10 cellular contexts compared by ENCODE assay signal in genomic region chr15:75902129-75902557, GRCh38. TPM values are rescaled to one million over a fixed set of nuclear protein-coding genes. Genes with fewer than 3 reads are reported as not detected.
DNase-seq lines count a peak whose midpoint lies in the region; ATAC-seq and TF ChIP-seq lines count a peak whose summit lies in the region.
"Had no signal": no experiment of that assay in that cellular context is flagged by ENCODE, and none has a peak within 500 bp of the region (broad histone marks: within the 10 kb centered on the region; RNA-seq: fewer than 3 reads in every experiment).

No MANE protein-coding gene starts in this region.

- peaks cover 47% of the 10 kb centered on the region for H3K4me1 Mint-ChIP-seq in CD8-positive, alpha-beta T cell (ENCODE audit: low read depth)
- H3K4me1 Mint-ChIP-seq in activated T-helper 17 cell treated with anti-CD3 and anti-CD28 coated beads, Interleukin-2, amount 50 U/mL, for 72 hours, result peaks cover 10% of the 10 kb centered on the region

- no peaks in the 10 kb centered on the region for H3K9me3 ChIP-seq in CD8-positive, alpha-beta T cell (ENCODE audit: low read length)
- no peaks in the 10 kb centered on the region for H3K9me3 ChIP-seq in HEK293 (ENCODE audit: control insufficient read depth, insufficient read depth, low read depth, low read length)

- no peak overlapping the region for H3K27ac ChIP-seq in CD8-positive, alpha-beta T cell (ENCODE audit: low read depth, low read length)
- no peak overlapping the region; the same call in 1 of the 2 replicates for H3K27ac ChIP-seq in HEK293 (ENCODE audit: extremely low read depth, low read depth, low read length)

- no peaks in the 10 kb centered on the region for H3K36me3 ChIP-seq in CD8-positive, alpha-beta T cell (ENCODE audit: insufficient read depth, low read length)
- H3K36me3 ChIP-seq in HEK293 (ENCODE audit: control insufficient read depth in 2 of 2, insufficient read depth in 1 of 2, low read length in 2 of 2), result peaks cover 10 to 28% of the 10 kb centered on the region in 2 experiments

- DNase-seq in CD8-positive, alpha-beta T cell, result no peak
- DNase-seq in lung microvascular endothelial cell (ENCODE audit: low read depth in 2 of 2), result peak; percentile 4 to 29
- no peak for DNase-seq in AML-193 (lab: John Stamatoyannopoulos, UW)
- DNase-seq in ureter (ENCODE audit: low spot score), result no peak
- no peak for DNase-seq in activated CD8-positive, alpha-beta memory T cell treated with anti-CD3 and anti-CD28 coated beads, Interleukin-2, amount 50 U/mL, for 48 hours
- DNase-seq: kidney glomerular epithelial cell, NCI-H446 treated with DMSO at 0.1 percent for 48 hours had no signal

- TF ChIP-seq CTCF in CD8-positive, alpha-beta T cell (IDR thresholded peaks at IDR 0.05), result no peak
- TF ChIP-seq CTCF in HEK293 (tag by site-specific recombination; IDR thresholded peaks at IDR 0.05), result no peak

- peaks cover 35% of the 10 kb centered on the region for H3K36me3 Mint-ChIP-seq in CD8-positive, alpha-beta T cell
- peaks cover 43% of the 10 kb centered on the region for H3K36me3 Mint-ChIP-seq in activated T-helper 17 cell treated with anti-CD3 and anti-CD28 coated beads, Interleukin-2, amount 50 U/mL, for 72 hours (ENCODE audit: low read depth)

- peak overlapping the region; percentile 53 for H3K4me3 Mint-ChIP-seq in CD8-positive, alpha-beta T cell
- peak overlapping the region; percentile 97 for H3K4me3 Mint-ChIP-seq in activated T-helper 17 cell treated with anti-CD3 and anti-CD28 coated beads, Interleukin-2, amount 50 U/mL, for 72 hours

- CTCF ChIA-PET in CD8-positive, alpha-beta T cell (lab: Charles Lee), result no interaction called here
- CTCF ChIA-PET in HEK293 (lab: Yijun Ruan, JAX), result no interaction called here

- H3K27me3 ChIP-seq in CD8-positive, alpha-beta T cell (ENCODE audit: insufficient read depth, low read length), result no peaks in the 10 kb centered on the region

- POLR2A ChIA-PET in CD8-positive, alpha-beta T cell (lab: Charles Lee), result no interaction called here
- POLR2A ChIA-PET in HEK293 (lab: Yijun Ruan, JAX), result no interaction called here

- H3K27me3 Mint-ChIP-seq in CD8-positive, alpha-beta T cell (ENCODE audit: low read depth), result no peaks in the 10 kb centered on the region
- no peaks in the 10 kb centered on the region for H3K27me3 Mint-ChIP-seq in activated T-helper 17 cell treated with anti-CD3 and anti-CD28 coated beads, Interleukin-2, amount 50 U/mL, for 72 hours

- ATAC-seq in CD8-positive, alpha-beta T cell, result no peak
- no peak for ATAC-seq in activated T-helper 17 cell treated with anti-CD3 and anti-CD28 coated beads, Interleukin-2, amount 50 U/mL, for 72 hours (replicated peaks)
- no peak for ATAC-seq in HG03196 (IDR thresholded peaks at IDR 0.05; ENCODE audit: unreplicated experiment)

- no peak overlapping the region for H3K4me3 ChIP-seq in CD8-positive, alpha-beta T cell (ENCODE audit: low read depth, low read length)
- no peak overlapping the region for H3K4me3 ChIP-seq in HEK293 (ENCODE audit: low read depth, low read length)

- intact Hi-C loops in CD8-positive, alpha-beta T cell (cut with DNase I, micrococcal nuclease), result loop anchor here (2.0 to 10.0 kb wide), 5 partner anchors 59 to 1287 kb away; partner anchors contain the start of genes UBE2Q2 (in 2 of the 2), CLK3 (in 1 of the 2) and IMP3 (in 1 of the 2)

- H3K27ac Mint-ChIP-seq in CD8-positive, alpha-beta T cell, result peak overlapping the region; percentile 27
- H3K27ac Mint-ChIP-seq in activated T-helper 17 cell treated with anti-CD3 and anti-CD28 coated beads, Interleukin-2, amount 50 U/mL, for 72 hours, result no peak overlapping the region

- peaks cover 19% of the 10 kb centered on the region for H3K4me1 ChIP-seq in CD8-positive, alpha-beta T cell (ENCODE audit: insufficient read depth, low read length)
- peaks cover 19% of the 10 kb centered on the region for H3K4me1 ChIP-seq in HEK293 (ENCODE audit: control insufficient read depth, insufficient read depth, low read length)

- no peaks in the 10 kb centered on the region for H3K9me3 Mint-ChIP-seq in CD8-positive, alpha-beta T cell
- H3K9me3 Mint-ChIP-seq in activated T-helper 17 cell treated with anti-CD3 and anti-CD28 coated beads, Interleukin-2, amount 50 U/mL, for 72 hours, result no peaks in the 10 kb centered on the region

TF ChIP-seq in HEK293, 187 proteins besides CTCF, POLR2A, EP300 and RAD21:
- TF ChIP-seq ZNF157 (tag by site-specific recombination; IDR thresholded peaks at IDR 0.05) (no peak), ZNF335 (tag by site-specific recombination; conservative IDR thresholded peaks at IDR 0.05) (peak; percentile 23), ZBTB48 (tag by site-specific recombination; IDR thresholded peaks at IDR 0.05) (peak; percentile 70; the same call in 1 of the 2 replicates), OSR2 (tag by site-specific recombination; IDR thresholded peaks at IDR 0.05) (0 out of 2 replicates have a peak, but pooled peaks have one; percentile 28), YY2 (tag by site-specific recombination; IDR thresholded peaks at IDR 0.05) (no peak), ZNF449 (tag by site-specific recombination; IDR thresholded peaks at IDR 0.05) (peak; percentile 97), ZXDB (tag by site-specific recombination; IDR thresholded peaks at IDR 0.05) (peak; percentile 24; the same call in 1 of the 2 replicates), PRDM1 (tag by site-specific recombination; IDR thresholded peaks at IDR 0.05) (peak; percentile 54; the same call in 1 of the 2 replicates)

RNA-seq across cellular contexts. Expression of gene FBXO22, which starts 1.5 kb away (rescaled TPM):
- total RNA-seq in CD8-positive, alpha-beta T cell, result 1 to 10 TPM; 6.1 to 6.4 TPM
- total RNA-seq in activated T-helper 17 cell treated with anti-CD3 and anti-CD28 coated beads, Interleukin-2, amount 50 U/mL, for 72 hours, result 10 to 100 TPM; 36.8 to 55.1 TPM
- total RNA-seq in lung microvascular endothelial cell (30.8 and 41.2 TPM in 2 replicates), ureter (28.2 TPM)

RNA-seq across cellular contexts. Expression of gene UBE2Q2, which starts 58.9 kb away (rescaled TPM):
- 10 to 100 TPM; 28.5 to 30.4 TPM for total RNA-seq in CD8-positive, alpha-beta T cell
- total RNA-seq in activated T-helper 17 cell treated with anti-CD3 and anti-CD28 coated beads, Interleukin-2, amount 50 U/mL, for 72 hours, result 10 to 100 TPM; 17.0 to 26.1 TPM
- total RNA-seq in lung microvascular endothelial cell (41.2 and 59.9 TPM in 2 replicates), ureter (29.1 TPM)

Comparison
In these comparisons a context has a peak if more than half of its experiments do, and no peak if none do; other contexts are left out.
1. DNase-seq: peak in lung microvascular endothelial cell (2 of 2); none in CD8-positive, alpha-beta T cell (0 of 7), AML-193 (0 of 2), ureter (single experiment) and activated CD8-positive, alpha-beta memory T cell treated with anti-CD3 and anti-CD28 coated beads, Interleukin-2, amount 50 U/mL, for 48 hours (single experiment).